ENCODE assay signal across 8 cellular contexts in the genomic region with DNA sequence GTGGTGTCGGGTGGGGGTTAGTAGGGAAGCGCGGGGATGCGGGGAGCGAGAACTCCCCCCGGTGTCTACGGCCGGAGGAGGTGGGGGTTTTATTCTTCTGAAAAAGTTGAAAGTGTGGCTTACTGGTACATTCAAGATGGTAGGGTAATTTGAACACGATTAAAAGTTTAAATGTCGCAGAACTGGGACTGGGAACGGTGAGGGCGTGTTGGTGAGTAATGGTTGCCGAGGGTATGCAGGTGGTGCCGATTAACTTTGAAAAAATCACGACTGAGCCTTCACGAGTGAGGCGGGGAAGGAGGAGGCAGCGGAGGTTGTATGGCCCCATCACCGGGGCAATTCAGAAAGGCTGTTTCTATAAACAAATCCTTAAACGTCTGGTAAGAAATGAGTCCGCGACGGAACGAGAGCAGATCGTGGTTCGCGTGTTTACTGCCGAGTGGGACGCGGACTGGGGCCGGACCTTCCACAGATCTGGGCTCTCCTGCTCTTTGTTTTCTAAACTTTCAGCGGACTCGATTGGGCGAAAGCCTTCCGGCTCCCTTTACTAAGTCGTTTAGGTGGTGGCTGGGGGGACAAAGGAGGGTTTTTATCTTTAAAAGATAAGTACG. TPM values are rescaled to one million over a fixed set of nuclear protein-coding genes. Genes with fewer than 3 reads are reported as not detected.
DNase-seq lines count a peak whose midpoint lies in the region; ATAC-seq and TF ChIP-seq lines count a peak whose summit lies in the region.

No MANE protein-coding gene starts in this region.

- H3K4me3 ChIP-seq in fibroblast of the aortic adventitia (ENCODE audit: low read depth, low read length) (peak overlapping the region; percentile 87), prostate gland (peak overlapping the region; percentile 93 to 98)

- TF ChIP-seq POLR2A in prostate gland (IDR thresholded peaks at IDR 0.05): no peak

- intact Hi-C loops in prostate gland (cut with DNase I): loop anchor here (5.0 kb wide), 3 partner anchors 126 to 426 kb away; no protein-coding TSS in a partner anchor

- H3K36me3 ChIP-seq in prostate gland: no peaks in the 10 kb centered on the region

- H3K4me1 ChIP-seq in prostate gland (replicated peaks): peaks cover 19% of the 10 kb centered on the region

- no peak for TF ChIP-seq CTCF in fibroblast of the aortic adventitia (IDR thresholded peaks at IDR 0.05; ENCODE audit: insufficient read depth, low read length)
- no peak for TF ChIP-seq CTCF in prostate gland (IDR thresholded peaks at IDR 0.05)

- no peaks in the 10 kb centered on the region for H3K9me3 ChIP-seq in prostate gland

- 5% methylated on average over 37 of the region's 37 CpGs for WGBS in prostate gland

- H3K27ac ChIP-seq in prostate gland: peak overlapping the region; percentile 94 to 97

- DNase-seq in HK-2 (ENCODE audit: unreplicated experiment) (peak; percentile 26), activated T-cell treated with anti-CD3 and anti-CD28 coated beads for 4 hours (peak; percentile 34), fibroblast of the aortic adventitia (ENCODE audit: low read depth) (peak; percentile 58), prostate gland (ENCODE audit: low spot score) (peak; percentile 61), DMS53 (lab: John Stamatoyannopoulos, UW) (no peak)

- no peaks in the 10 kb centered on the region for H3K27me3 ChIP-seq in prostate gland (replicated peaks; ENCODE audit: insufficient read depth)

- ATAC-seq in HG02588 (IDR thresholded peaks at IDR 0.05; ENCODE audit: unreplicated experiment): no peak
- ATAC-seq in GM21737 (IDR thresholded peaks at IDR 0.05; ENCODE audit: unreplicated experiment): no peak
- no peak for ATAC-seq in HG02938 (IDR thresholded peaks at IDR 0.05; ENCODE audit: unreplicated experiment)

RNA-seq across cellular contexts. Expression of gene IGF1R, which starts 2.6 kb away (rescaled TPM):
- 13.2 and 45.6 TPM in 2 replicates for total RNA-seq in fibroblast of the aortic adventitia (ENCODE audit: low replicate concordance)
- total RNA-seq in prostate gland: 100 to 1,000 TPM; 190 to 216 TPM
